ENCODE assay signal across 13 cellular contexts in genomic region chrX:129773649-129774458, GRCh38. TPM values are rescaled to one million over a fixed set of nuclear protein-coding genes. Genes with fewer than 3 reads are reported as not detected.
DNase-seq lines count a peak whose midpoint lies in the region; ATAC-seq, FAIRE-seq and TF ChIP-seq lines count a peak whose summit lies in the region.
"Had no signal": no experiment of that assay in that cellular context is flagged by ENCODE, and none has a peak within 500 bp of the region (broad histone marks: within the 10 kb centered on the region; RNA-seq: fewer than 3 reads in every experiment).

No MANE protein-coding gene starts in this region.

- peak overlapping the region; percentile 90 for H3K27ac Mint-ChIP-seq in activated T-cell treated with anti-CD3 and anti-CD28 coated beads, Interleukin-2, amount 50 U/mL, for 72 hours
- H3K27ac Mint-ChIP-seq in activated B cell treated with CpG ODN at 0.5 μM for 24 hours = peak overlapping the region; percentile 97

- DNase-seq in activated T-cell treated with anti-CD3 and anti-CD28 coated beads, Interleukin-2, amount 50 U/mL, for 72 hours = peak; percentile 24 to 34
- no peak for DNase-seq in activated T-cell treated with anti-CD3 and anti-CD28 coated beads, Interleukin-2, amount 50 U/mL, for 1 hour
- DNase-seq in activated B cell treated with CpG ODN at 0.5 μM for 24 hours = no peak
- no peak for DNase-seq in left lobe of liver (ENCODE audit: low spot score)
- DNase-seq in upper lobe of right lung = no peak
- no peak for DNase-seq in D721Med (ENCODE audit: insufficient read length, low spot score)
- DNase-seq: NCI-H526 treated with DMSO at 0.1 percent for 48 hours, SW 1271 had no signal

- POLR2A ChIA-PET in activated B cell treated with CpG ODN at 0.5 μM for 24 hours (lab: Charles Lee) = interaction anchor here (0.6 to 18.0 kb wide), 12 partner anchors 8 to 324 kb away, joined by 3 to 261 read pairs (median 6); partner anchors contain the start of genes SASH3 and UTP14A

- H3K4me1 Mint-ChIP-seq in activated T-cell treated with anti-CD3 and anti-CD28 coated beads, Interleukin-2, amount 50 U/mL, for 72 hours (ENCODE audit: low read depth) = peaks cover 81% of the 10 kb centered on the region
- peaks cover 83% of the 10 kb centered on the region for H3K4me1 Mint-ChIP-seq in activated B cell treated with CpG ODN at 0.5 μM for 24 hours

- CTCF ChIA-PET in activated B cell treated with CpG ODN at 0.5 μM for 24 hours (lab: Charles Lee) = interaction anchor here (0.7 to 1.0 kb wide), 3 partner anchors 15 to 18 kb away, joined by 3 read pairs; no protein-coding TSS in a partner anchor

- intact Hi-C loops in activated B cell treated with CpG ODN at 0.5 μM for 24 hours (cut with micrococcal nuclease) (loop anchor here (1.0 to 5.0 kb wide), 4 partner anchors 7 to 398 kb away; partner anchors contain the start of genes RAB33A and XPNPEP2), upper lobe of right lung (cut with DNase I) (no loop called here)

- H3K27me3 ChIP-seq in upper lobe of right lung = no peaks in the 10 kb centered on the region
- H3K27me3 ChIP-seq: cardiac muscle cell had no signal

- H3K4me3 Mint-ChIP-seq in activated T-cell treated with anti-CD3 and anti-CD28 coated beads, Interleukin-2, amount 50 U/mL, for 72 hours = peak overlapping the region; percentile 65 to 81
- peak overlapping the region; percentile 25 for H3K4me3 Mint-ChIP-seq in activated B cell treated with CpG ODN at 0.5 μM for 24 hours

- H3K9me3 Mint-ChIP-seq in activated T-cell treated with anti-CD3 and anti-CD28 coated beads, Interleukin-2, amount 50 U/mL, for 72 hours = no peaks in the 10 kb centered on the region
- H3K9me3 Mint-ChIP-seq in activated B cell treated with CpG ODN at 0.5 μM for 24 hours = no peaks in the 10 kb centered on the region

- H3K4me1 ChIP-seq in upper lobe of right lung = no peaks in the 10 kb centered on the region

- no peak for TF ChIP-seq POLR2A in GM18505 (IDR thresholded peaks at IDR 0.05; ENCODE audit: borderline replicate concordance, extremely low read depth, insufficient read depth, insufficient read length)

- peak; percentile 33 to 49 for ATAC-seq in activated T-cell treated with anti-CD3 and anti-CD28 coated beads, Interleukin-2, amount 50 U/mL, for 72 hours (replicated peaks in 1 of 2)
- ATAC-seq in activated B cell treated with CpG ODN at 0.5 μM for 24 hours (ENCODE audit: low read depth) (no peak), left lobe of liver (peak; percentile 32), upper lobe of right lung (no peak), GM19328 (IDR thresholded peaks at IDR 0.05; ENCODE audit: unreplicated experiment) (no peak), GM18505 (IDR thresholded peaks at IDR 0.05; ENCODE audit: unreplicated experiment) (no peak)

- no peak overlapping the region for H3K4me3 ChIP-seq in upper lobe of right lung
- H3K4me3 ChIP-seq: cardiac muscle cell had no signal

- no peaks in the 10 kb centered on the region for H3K36me3 Mint-ChIP-seq in activated T-cell treated with anti-CD3 and anti-CD28 coated beads, Interleukin-2, amount 50 U/mL, for 72 hours (ENCODE audit: insufficient read depth in 2 of 2)
- no peaks in the 10 kb centered on the region for H3K36me3 Mint-ChIP-seq in activated B cell treated with CpG ODN at 0.5 μM for 24 hours (ENCODE audit: low read depth)

- no peak for TF ChIP-seq CTCF in activated B cell treated with CpG ODN at 0.5 μM for 24 hours (IDR thresholded peaks at IDR 0.05)
- TF ChIP-seq CTCF in upper lobe of right lung (IDR thresholded peaks at IDR 0.05) = no peak
- TF ChIP-seq CTCF in D721Med (IDR thresholded peaks at IDR 0.05; ENCODE audit: insufficient read depth, missing control alignments) = no peak

- H3K36me3 ChIP-seq in upper lobe of right lung = no peaks in the 10 kb centered on the region
- H3K36me3 ChIP-seq: cardiac muscle cell had no signal

- FAIRE-seq in D721Med (lab: Jason Lieb, UNC) = no peak
- FAIRE-seq: islet of Langerhans had no signal

- H3K9me3 ChIP-seq in upper lobe of right lung = no peaks in the 10 kb centered on the region

- peak overlapping the region; percentile 60 for H3K27ac ChIP-seq in upper lobe of right lung
- H3K27ac ChIP-seq: cardiac muscle cell had no signal

- H3K27me3 Mint-ChIP-seq in activated T-cell treated with anti-CD3 and anti-CD28 coated beads, Interleukin-2, amount 50 U/mL, for 72 hours (ENCODE audit: low read depth) = no peaks in the 10 kb centered on the region
- H3K27me3 Mint-ChIP-seq in activated B cell treated with CpG ODN at 0.5 μM for 24 hours = no peaks in the 10 kb centered on the region

RNA-seq across cellular contexts. Expression of gene SASH3, which starts 5.9 kb away (rescaled TPM):
- total RNA-seq in activated T-cell treated with anti-CD3 and anti-CD28 coated beads, Interleukin-2, amount 50 U/mL, for 72 hours = 100 to 1,000 TPM; 148 to 166 TPM
- 209 TPM in 2 replicates for total RNA-seq in activated B cell treated with CpG ODN at 0.5 μM for 24 hours
- total RNA-seq in left lobe of liver = 2.4 TPM
- total RNA-seq in upper lobe of right lung = 41.2 TPM
- total RNA-seq: cardiac muscle cell, MCF 10A had no signal

RNA-seq across cellular contexts. Expression of gene XPNPEP2, which starts 35.1 kb away (rescaled TPM):
- under 1 TPM; 0.24 to 0.42 TPM for total RNA-seq in activated T-cell treated with anti-CD3 and anti-CD28 coated beads, Interleukin-2, amount 50 U/mL, for 72 hours
- total RNA-seq in activated B cell treated with CpG ODN at 0.5 μM for 24 hours (0.07 TPM in 2 replicates), left lobe of liver (2.0 TPM), upper lobe of right lung (0.93 TPM)
- total RNA-seq: cardiac muscle cell, MCF 10A had no signal

Comparison
In these comparisons a context has a peak if more than half of its experiments do, and no peak if none do; other contexts are left out.
1. DNase-seq: peak in activated T-cell treated with anti-CD3 and anti-CD28 coated beads, Interleukin-2, amount 50 U/mL, for 72 hours (2 of 2); none in activated T-cell treated with anti-CD3 and anti-CD28 coated beads, Interleukin-2, amount 50 U/mL, for 1 hour (single experiment), activated B cell treated with CpG ODN at 0.5 μM for 24 hours (single experiment), left lobe of liver (single experiment), upper lobe of right lung (single experiment) and D721Med (single experiment).
2. ATAC-seq: peak in activated T-cell treated with anti-CD3 and anti-CD28 coated beads, Interleukin-2, amount 50 U/mL, for 72 hours (2 of 2) and left lobe of liver (single experiment); none in activated B cell treated with CpG ODN at 0.5 μM for 24 hours (single experiment), upper lobe of right lung (single experiment), GM19328 (single experiment) and GM18505 (single experiment).
3. RNA of gene SASH3, which starts 5.9 kb away (total RNA-seq): 209 TPM in activated B cell treated with CpG ODN at 0.5 μM for 24 hours, 148 to 166 TPM in activated T-cell treated with anti-CD3 and anti-CD28 coated beads, Interleukin-2, amount 50 U/mL, for 72 hours and 41.2 TPM in upper lobe of right lung (single experiment); 2.4 TPM in left lobe of liver (single experiment); every median in the first group is over 10 times any median in the second.